In the genomic region with DNA sequence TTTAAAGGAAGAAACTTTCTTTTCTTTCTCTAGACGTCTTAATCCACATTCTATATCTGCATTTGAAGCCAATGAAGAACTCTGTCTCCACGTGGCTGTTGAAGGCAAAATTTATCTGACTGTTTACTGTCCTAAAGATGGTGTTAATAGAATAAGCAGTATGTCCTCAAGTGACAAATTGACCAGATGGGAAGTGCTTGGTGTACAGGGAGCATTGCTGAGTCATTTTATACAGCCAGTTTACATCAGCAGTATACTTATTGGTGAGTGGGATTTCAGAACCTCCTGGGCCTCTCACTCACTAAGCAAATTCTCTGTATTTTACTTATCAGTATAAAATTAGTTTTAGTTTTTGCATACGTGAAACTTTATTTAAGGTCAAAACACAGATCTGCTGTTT, we compare ENCODE assay signal across 20 cellular contexts. TPM values are rescaled to one million over a fixed set of nuclear protein-coding genes. Genes with fewer than 3 reads are reported as not detected.
DNase-seq lines count a peak whose midpoint lies in the region; ATAC-seq and TF ChIP-seq lines count a peak whose summit lies in the region.
"Had no signal": no experiment of that assay in that cellular context is flagged by ENCODE, and none has a peak within 500 bp of the region (broad histone marks: within the 10 kb centered on the region; RNA-seq: fewer than 3 reads in every experiment).

No MANE protein-coding gene starts in this region.

- ATAC-seq in HG02763 (IDR thresholded peaks at IDR 0.05; ENCODE audit: unreplicated experiment), result no peak
- ATAC-seq: heart right ventricle, left colon had no signal

- H3K9me2 ChIP-seq in GM23248 (ENCODE audit: insufficient read depth), result no peaks in the 10 kb centered on the region

- H3K4me3 Mint-ChIP-seq in type B pancreatic cell, result no peak overlapping the region
- H3K4me3 Mint-ChIP-seq: brain, H9, naive B cell had no signal

- in situ Hi-C loops in GM23248 (cut with MboI), result no loop called here

- H4K20me1 ChIP-seq in GM23248 (ENCODE audit: insufficient read depth), result no peaks in the 10 kb centered on the region

- H3K27ac ChIP-seq in GM23248, result no peak overlapping the region
- H3K27ac ChIP-seq: heart right ventricle, VCaP had no signal

- H3F3A ChIP-seq in GM23248 (ENCODE audit: insufficient read depth), result no peaks in the 10 kb centered on the region

- H3K9me3 Mint-ChIP-seq in type B pancreatic cell, result no peaks in the 10 kb centered on the region
- H3K9me3 Mint-ChIP-seq: brain, H9 had no signal

- H3K9ac ChIP-seq in GM23248, result no peak overlapping the region

- H2AFZ ChIP-seq in GM23248, result peak overlapping the region; percentile 48

- no peaks in the 10 kb centered on the region for H3K9me3 ChIP-seq in GM23248 (ENCODE audit: low read depth)
- H3K9me3 ChIP-seq: heart right ventricle had no signal

- no peaks in the 10 kb centered on the region for H3K36me3 Mint-ChIP-seq in type B pancreatic cell
- H3K36me3 Mint-ChIP-seq: brain, naive B cell had no signal

- H3K36me3 ChIP-seq in GM23248 (ENCODE audit: low read depth), result no peaks in the 10 kb centered on the region
- H3K36me3 ChIP-seq: heart right ventricle had no signal

- H3K4me1 Mint-ChIP-seq in type B pancreatic cell (ENCODE audit: unreplicated experiment), result no peaks in the 10 kb centered on the region
- H3K4me1 Mint-ChIP-seq: brain, naive B cell had no signal

- DNase-seq in DMS53 treated with DMSO at 0.1 percent for 48 hours (lab: John Stamatoyannopoulos, UW; ENCODE audit: unreplicated experiment), result peak; percentile 21
- DNase-seq in GM23248, result peak; percentile 4
- peak; percentile 27 for DNase-seq in HT1080 (ENCODE audit: low read depth)
- peak; percentile 11 for DNase-seq in choroid plexus epithelial cell (ENCODE audit: low read depth)
- DNase-seq in HPDE6-E6E7 (ENCODE audit: extremely low spot score), result no peak
- no peak for DNase-seq in activated effector memory CD4-positive, alpha-beta T cell treated with anti-CD3 and anti-CD28 coated beads, Interleukin-2, amount 50 U/mL, for 16 hours
- no peak for DNase-seq in type B pancreatic cell (ENCODE audit: extremely low spot score, unreplicated experiment)
- DNase-seq: activated naive CD4-positive, alpha-beta T cell treated with Interleukin-2 at 50 U/mL for 16 hours; H9; heart right ventricle; KG1; left colon; naive B cell; NCI-H2029 had no signal

- peaks cover 3% of the 10 kb centered on the region; the same call in 1 of the 2 replicates for H3K27me3 ChIP-seq in GM23248 (replicated peaks; ENCODE audit: insufficient read depth)
- H3K27me3 ChIP-seq: heart right ventricle had no signal

- H3K27ac Mint-ChIP-seq in type B pancreatic cell, result no peak overlapping the region
- H3K27ac Mint-ChIP-seq: brain, H9, naive B cell had no signal

- H3K4me2 ChIP-seq in GM23248 (ENCODE audit: unreplicated experiment), result no peak overlapping the region

- TF ChIP-seq CTCF in choroid plexus epithelial cell (conservative IDR thresholded peaks at IDR 0.05; ENCODE audit: low read depth, low read length) (no peak), type B pancreatic cell (conservative IDR thresholded peaks at IDR 0.05) (no peak)

- no peaks in the 10 kb centered on the region for H3K27me3 Mint-ChIP-seq in type B pancreatic cell
- H3K27me3 Mint-ChIP-seq: brain had no signal

- WGBS in GM23248 (ENCODE audit: low coverage in 1 of 2, low lambda C conversion rate in 2 of 2, missing lambda C conversion rate in 2 of 2), 2 experiments, result 29 to 33% methylated on average over 3 of the region's 3 CpGs

- H3K4me1 ChIP-seq in GM23248 (ENCODE audit: insufficient read depth), result no peaks in the 10 kb centered on the region
- H3K4me1 ChIP-seq: heart right ventricle had no signal

- H3K79me2 ChIP-seq in GM23248 (ENCODE audit: insufficient read depth), result no peaks in the 10 kb centered on the region

- H3K4me3 ChIP-seq in GM23248 (no peak overlapping the region), choroid plexus epithelial cell (ENCODE audit: low read depth, low read length) (no peak overlapping the region)
- H3K4me3 ChIP-seq: heart right ventricle had no signal

RNA-seq across cellular contexts. Expression of a gene that starts 33.7 kb away (rescaled TPM):
- not detected in 2 replicates for total RNA-seq in GM23248 (2014; rRNA removed; shearing (Covaris generic))
- polyA plus RNA-seq in GM23248 (2016; fragmentation: Nextera tagmentation; extraction: Ambion mirVana), result not detected in 2 replicates
- total RNA-seq in HT1080 (2014; rRNA removed; shearing (Covaris generic)), result not detected in 2 replicates
- polyA plus RNA-seq in HT1080 (2015; cell fraction: cytosol; rRNA removed), result 0.16 TPM in 1 of 2 replicates, not detected in the other
- not detected in 2 replicates for polyA plus RNA-seq in HT1080 (2015; cell fraction: nucleus; rRNA removed)
- total RNA-seq in type B pancreatic cell (ENCODE audit: low replicate concordance), result not detected in 2 replicates
- total RNA-seq: activated CD8-positive, alpha-beta memory T cell treated with anti-CD3 and anti-CD28 coated beads for 36 hours; H9; heart right ventricle; left colon; SK-MEL-5; urinary bladder had no signal
- polyA plus RNA-seq: heart right ventricle, urinary bladder had no signal

RNA-seq across cellular contexts. Expression of a gene that starts 44.0 kb away (rescaled TPM):
- total RNA-seq in GM23248 (2014; rRNA removed; shearing (Covaris generic)), result not detected in 2 replicates
- not detected in 2 replicates for polyA plus RNA-seq in GM23248 (2016; fragmentation: Nextera tagmentation; extraction: Ambion mirVana)
- not detected in 2 replicates for total RNA-seq in HT1080 (2014; rRNA removed; shearing (Covaris generic))
- polyA plus RNA-seq in HT1080 (2015; cell fraction: cytosol; rRNA removed), result not detected in 2 replicates
- polyA plus RNA-seq in HT1080 (2015; cell fraction: nucleus; rRNA removed), result not detected in 2 replicates
- total RNA-seq in type B pancreatic cell (ENCODE audit: low replicate concordance), result not detected in 2 replicates
- total RNA-seq: H9, heart right ventricle, left colon, SK-MEL-5, urinary bladder had no signal
- polyA plus RNA-seq: heart right ventricle, urinary bladder had no signal

Comparison
In these comparisons a context has a peak if more than half of its experiments do, and no peak if none do; other contexts are left out.
1. DNase-seq: peak in DMS53 treated with DMSO at 0.1 percent for 48 hours (single experiment), GM23248 (single experiment), HT1080 (single experiment) and choroid plexus epithelial cell (single experiment); none in HPDE6-E6E7 (single experiment), activated effector memory CD4-positive, alpha-beta T cell treated with anti-CD3 and anti-CD28 coated beads, Interleukin-2, amount 50 U/mL, for 16 hours (single experiment) and type B pancreatic cell (single experiment).